ENCODE assay signal across 30 cellular contexts in genomic region chr6:85585741-85586140, GRCh38.
"Had no signal": no experiment of that assay in that cellular context is flagged by ENCODE, and none has a peak within 500 bp of the region (broad histone marks: within the 10 kb centered on the region; RNA-seq: fewer than 3 reads in every experiment).

No MANE protein-coding gene starts in this region.

- H3K36me3 ChIP-seq: ascending aorta, brain microvascular endothelial cell, neutrophil, pancreas, right atrium auricular region, thoracic aorta, vagina had no signal

- H3K4me3 ChIP-seq: ascending aorta, esophagus muscularis mucosa, heart left ventricle, pancreas, psoas muscle, right atrium auricular region, thoracic aorta, vagina had no signal

- H3K27ac Mint-ChIP-seq: activated CD4-positive, alpha-beta T cell treated with anti-CD3 and anti-CD28 coated beads, Interleukin-2, amount 10 ng/mL, durations not matched to agents 7 days and 5 days; activated CD8-positive, alpha-beta memory T cell treated with anti-CD3 and anti-CD28 coated beads, Interleukin-2, amount 10 ng/mL, durations not matched to agents 7 days and 5 days; activated CD8-positive, alpha-beta T cell treated with anti-CD3 and anti-CD28 coated beads for 36 hours; activated naive CD8-positive, alpha-beta T cell treated with anti-CD3 and anti-CD28 coated beads, Interleukin-2, amount 50 U/mL, for 24 hours; activated T-helper 1 cell treated with anti-CD3 and anti-CD28 coated beads, Interleukin-12 subunit alpha, Interleukin-12 subunit beta, Interleukin-2, Interleukin-4 antibody, amounts not matched to agents 30 ng/mL and 10 ng/mL and 1 ng/mL, durations not matched to agents 14 hours and 24 hours and 36 hours; nephron; type B pancreatic cell had no signal

- H3K9me3 ChIP-seq: pancreas, vagina had no signal

- ATAC-seq: activated CD4-positive, CD25-positive, alpha-beta regulatory T cell treated with anti-CD3 and anti-CD28 coated beads, Interleukin-2, amount 50 U/mL, for 24 hours; activated CD8-positive, alpha-beta memory T cell treated with anti-CD3 and anti-CD28 coated beads, Interleukin-2, amount 10 ng/mL, durations not matched to agents 7 days and 5 days; activated CD8-positive, alpha-beta T cell treated with anti-CD3 and anti-CD28 coated beads for 36 hours; activated naive CD8-positive, alpha-beta T cell treated with anti-CD3 and anti-CD28 coated beads, Interleukin-2, amount 50 U/mL, for 24 hours; heart left ventricle; left cardiac atrium; pancreas had no signal

- H3K4me3 Mint-ChIP-seq: activated CD4-positive, alpha-beta T cell treated with anti-CD3 and anti-CD28 coated beads, Interleukin-2, amount 10 ng/mL, durations not matched to agents 7 days and 5 days; activated CD8-positive, alpha-beta memory T cell treated with anti-CD3 and anti-CD28 coated beads, Interleukin-2, amount 10 ng/mL, durations not matched to agents 7 days and 5 days; activated CD8-positive, alpha-beta T cell treated with anti-CD3 and anti-CD28 coated beads for 36 hours; activated naive CD8-positive, alpha-beta T cell treated with anti-CD3 and anti-CD28 coated beads, Interleukin-2, amount 50 U/mL, for 24 hours; activated T-helper 1 cell treated with anti-CD3 and anti-CD28 coated beads, Interleukin-12 subunit alpha, Interleukin-12 subunit beta, Interleukin-2, Interleukin-4 antibody, amounts not matched to agents 30 ng/mL and 10 ng/mL and 1 ng/mL, durations not matched to agents 14 hours and 24 hours and 36 hours; nephron; type B pancreatic cell had no signal

- DNase-seq: activated CD4-positive, alpha-beta T cell treated with anti-CD3 and anti-CD28 coated beads, Interleukin-2, amount 10 ng/mL, durations not matched to agents 7 days and 5 days; activated CD8-positive, alpha-beta memory T cell treated with anti-CD3 and anti-CD28 coated beads, Interleukin-2, amount 10 ng/mL, durations not matched to agents 7 days and 5 days; activated CD8-positive, alpha-beta T cell treated with anti-CD3 and anti-CD28 coated beads for 36 hours; activated gamma-delta T cell; activated naive CD4-positive, alpha-beta T cell treated with anti-CD3 and anti-CD28 coated beads, Interleukin-2, amount 50 U/mL, for 16 hours; activated naive CD8-positive, alpha-beta T cell treated with anti-CD3 and anti-CD28 coated beads, Interleukin-2, amount 50 U/mL, for 24 hours; brain microvascular endothelial cell; central memory CD4-positive, alpha-beta T cell; effector memory CD4-positive, alpha-beta T cell; heart left ventricle; islet precursor cell; left cardiac atrium; midbrain; pancreas; psoas muscle; stimulated activated CD4-positive, alpha-beta T cell treated with anti-CD3 and anti-CD28 coated beads, Interleukin-4, amount 100 ng/mL, for 24 hours; stimulated activated naive CD4-positive, alpha-beta T cell treated with Interleukin-2 at 50 U/mL for 16 hours had no signal

- FAIRE-seq: colon, endothelial cell of umbilical vein, pancreas had no signal

- H3K27me3 Mint-ChIP-seq: activated CD4-positive, alpha-beta T cell treated with anti-CD3 and anti-CD28 coated beads, Interleukin-2, amount 10 ng/mL, durations not matched to agents 7 days and 5 days; activated CD8-positive, alpha-beta memory T cell treated with anti-CD3 and anti-CD28 coated beads, Interleukin-2, amount 10 ng/mL, durations not matched to agents 7 days and 5 days; activated CD8-positive, alpha-beta T cell treated with anti-CD3 and anti-CD28 coated beads for 36 hours; activated naive CD8-positive, alpha-beta T cell treated with anti-CD3 and anti-CD28 coated beads, Interleukin-2, amount 50 U/mL, for 24 hours; type B pancreatic cell had no signal

- H3K27me3 ChIP-seq: ascending aorta, brain microvascular endothelial cell, esophagus muscularis mucosa, heart left ventricle, neutrophil, pancreas, right atrium auricular region, vagina had no signal

- H3K27ac ChIP-seq: ascending aorta, brain microvascular endothelial cell, esophagus muscularis mucosa, heart left ventricle, neutrophil, pancreas, psoas muscle, right atrium auricular region, thoracic aorta, vagina, VCaP had no signal

- H3K4me1 ChIP-seq: ascending aorta, vagina had no signal

- H3K4me1 Mint-ChIP-seq: nephron had no signal
